Comparison of ENCODE assay signal across 8 cellular contexts in the genomic region with DNA sequence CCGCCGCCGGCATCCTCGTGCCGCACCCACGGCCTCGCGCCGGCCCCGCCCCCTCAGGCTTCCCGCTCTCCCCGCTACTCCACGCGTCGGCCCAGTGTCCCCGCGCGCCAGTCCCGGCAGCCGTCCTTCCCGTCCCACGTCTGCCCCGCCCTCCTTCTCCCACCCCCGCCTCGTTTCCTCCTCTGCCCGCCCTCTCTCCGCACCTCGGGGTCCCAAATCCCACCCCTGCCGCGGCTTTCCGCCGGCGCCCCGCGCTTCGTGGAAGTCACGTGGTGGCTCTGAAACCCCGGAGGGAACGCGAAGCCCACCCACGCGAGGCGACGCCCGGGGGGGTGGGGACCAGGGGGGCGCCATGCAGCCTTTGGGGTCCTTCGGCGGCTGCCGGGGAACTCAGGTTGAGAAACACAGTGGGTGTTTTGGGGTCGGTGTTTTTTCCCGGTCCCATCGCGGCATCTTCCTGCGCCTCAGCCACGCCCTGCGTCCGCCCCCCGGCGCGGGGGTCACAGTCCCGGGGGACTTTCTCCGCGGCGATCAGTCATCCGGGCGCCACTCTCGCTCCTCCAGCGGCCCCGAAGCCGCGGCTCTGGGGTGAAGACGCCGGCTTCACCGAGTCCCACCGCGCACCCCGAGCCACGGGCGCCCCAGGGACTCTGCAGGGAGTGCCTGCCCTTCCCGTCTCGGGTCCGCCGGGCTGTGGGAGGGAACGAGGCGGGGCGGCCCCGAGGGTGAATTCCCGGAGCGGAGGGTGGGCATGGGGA. TPM values are rescaled to one million over a fixed set of nuclear protein-coding genes. Genes with fewer than 3 reads are reported as not detected.
DNase-seq lines count a peak whose midpoint lies in the region; ATAC-seq and TF ChIP-seq lines count a peak whose summit lies in the region.

A gene with protein sequence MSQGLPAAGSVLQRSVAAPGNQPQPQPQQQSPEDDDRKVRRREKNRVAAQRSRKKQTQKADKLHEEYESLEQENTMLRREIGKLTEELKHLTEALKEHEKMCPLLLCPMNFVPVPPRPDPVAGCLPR (minus strand): TSS at position 2 of the 758 bp plus-strand sequence. CDS start 78 bp downstream, outside the sequence.

- peaks cover 0 to 2% (median 0%) of the 10 kb centered on the region in 3 donors for H3K36me3 Mint-ChIP-seq in CD8-positive, alpha-beta memory T cell

- WGBS in ovary, 3 donors = 1% methylated on average over 49 to 89 of the region's 89 CpGs
- 0 to 1% methylated on average over 60 to 89 of the region's 89 CpGs for WGBS in aorta, 2 donors

- peak within 1 kb of the TSS; percentile 46 to 93 (median 90) for H3K27ac Mint-ChIP-seq in CD8-positive, alpha-beta memory T cell

- CTCF ChIA-PET in CD8-positive, alpha-beta memory T cell (lab: Charles Lee) = interaction anchor here (1.0 kb wide), 1 partner anchor 10 kb away, joined by 3 read pairs; no protein-coding TSS in a partner anchor

- ATAC-seq in GM21528 (IDR thresholded peaks at IDR 0.05; ENCODE audit: low FRiP score, unreplicated experiment) (peak; percentile 33), aorta (ENCODE audit: low FRiP score) (peak; percentile 73)

- peaks cover 17% of the 10 kb centered on the region for H3K4me1 ChIP-seq in CD8-positive, alpha-beta memory T cell (ENCODE audit: insufficient read depth, low read length)
- H3K4me1 ChIP-seq in ovary (ENCODE audit: insufficient read depth) (peaks cover 4% of the 10 kb centered on the region), aorta (ENCODE audit: control insufficient read depth in 1 of 2, insufficient read depth in 2 of 2, low read length in 2 of 2) (no peaks in the 10 kb centered on the region)

- H3K36me3 ChIP-seq in CD8-positive, alpha-beta memory T cell (ENCODE audit: insufficient read depth, low read length) = no peaks in the 10 kb centered on the region
- H3K36me3 ChIP-seq in ovary (no peaks in the 10 kb centered on the region), aorta (ENCODE audit: control insufficient read depth in 1 of 2, insufficient read depth in 2 of 2, low read length in 1 of 2) (no peaks in the 10 kb centered on the region)

- intact Hi-C loops in ovary (cut with DNase I) (no loop called here), aorta (cut with DNase I) (loop anchor here in 1 of 2 donors (5.0 kb wide), 1 partner anchor 33 kb away; no protein-coding TSS in a partner anchor)

- H3K4me3 ChIP-seq in CD8-positive, alpha-beta memory T cell (ENCODE audit: low read length) = peak within 1 kb of the TSS; percentile 55
- H3K4me3 ChIP-seq in foreskin fibroblast (ENCODE audit: low read depth in 1 of 2, low read length in 2 of 2) (peak within 1 kb of the TSS; percentile 56 to 62), ovary (peak within 1 kb of the TSS; percentile 56), aorta (ENCODE audit: low read length in 2 of 2) (peak within 1 kb of the TSS; percentile 43 to 71)

- no peaks in the 10 kb centered on the region for H3K9me3 Mint-ChIP-seq in CD8-positive, alpha-beta memory T cell

- H3K27me3 ChIP-seq in CD8-positive, alpha-beta memory T cell (ENCODE audit: insufficient read depth, low read length, poor library complexity, severe bottlenecking) = peaks cover 4% of the 10 kb centered on the region
- no peaks in the 10 kb centered on the region for H3K27me3 ChIP-seq in ovary
- no peaks in the 10 kb centered on the region for H3K27me3 ChIP-seq in aorta (ENCODE audit: control insufficient read depth in 1 of 2, insufficient read depth in 2 of 2, low read length in 1 of 2)

- TF ChIP-seq EP300 in ovary (IDR thresholded peaks at IDR 0.05) = no peak

- POLR2A ChIA-PET in CD8-positive, alpha-beta memory T cell (lab: Charles Lee) = no interaction called here

- DNase-seq in CD8-positive, alpha-beta memory T cell = peak; percentile 46 to 66 (median 48)
- DNase-seq in NCI-H1694 (lab: John Stamatoyannopoulos, UW) = peak; percentile 51
- DNase-seq in activated T-cell treated with anti-CD3 and anti-CD28 coated beads, Interleukin-2, amount 50 U/mL, for 48 hours = peak; percentile 84 to 87
- peak in 1 of 2 donors; percentile 68 for DNase-seq in foreskin fibroblast
- DNase-seq in ovary = peak; percentile 22 to 56 (median 45)
- DNase-seq in aorta = peak; percentile 74 to 91
- no peak for DNase-seq in HuH-7.5 (ENCODE audit: low spot score)

- peaks cover 50 to 78% (median 59%) of the 10 kb centered on the region in 3 donors for H3K4me1 Mint-ChIP-seq in CD8-positive, alpha-beta memory T cell

- peak within 1 kb of the TSS; percentile 85 to 93 (median 88) for H3K4me3 Mint-ChIP-seq in CD8-positive, alpha-beta memory T cell

- peaks cover 0 to 1% of the 10 kb centered on the region in 2 donors for H3K27me3 Mint-ChIP-seq in CD8-positive, alpha-beta memory T cell

- no peak for TF ChIP-seq POLR2A in ovary (IDR thresholded peaks at IDR 0.05)

- no peak within 1 kb of the TSS for H3K27ac ChIP-seq in CD8-positive, alpha-beta memory T cell (ENCODE audit: low read depth, low read length)
- H3K27ac ChIP-seq in ovary (peak within 1 kb of the TSS; percentile 12 to 15), aorta (ENCODE audit: low read depth in 1 of 2, low read length in 2 of 2) (peak within 1 kb of the TSS in 1 of 2 donors; percentile 23)

- TF ChIP-seq CTCF in foreskin fibroblast (IDR thresholded peaks at IDR 0.05; ENCODE audit: low read depth, low read length) = no peak
- no peak for TF ChIP-seq CTCF in ovary (IDR thresholded peaks at IDR 0.05)

- no peaks in the 10 kb centered on the region for H3K9me3 ChIP-seq in CD8-positive, alpha-beta memory T cell (ENCODE audit: low read length)
- H3K9me3 ChIP-seq in ovary (no peaks in the 10 kb centered on the region), aorta (ENCODE audit: control insufficient read depth, low read length) (no peaks in the 10 kb centered on the region)

RNA-seq across cellular contexts. Expression of the gene that starts here (rescaled TPM):
- 100 to 1,000 TPM; 147 to 159 TPM for total RNA-seq in CD8-positive, alpha-beta memory T cell
- polyA plus RNA-seq in CD8-positive, alpha-beta memory T cell = 0.84 TPM
- total RNA-seq in ovary (1 to 10 TPM in 6 of 7 donors, under 1 TPM in 1; 0.71 to 4.2 (median 2.1) TPM), aorta (10 to 100 TPM in 1 of 2 donors, 1 to 10 TPM in 1; 5.5 to 13.9 TPM)
- polyA plus RNA-seq in ovary (1 to 10 TPM in 1 of 2 donors, under 1 TPM in 1; 0.90 to 1.1 TPM), aorta (1 to 10 TPM; 5.9 to 8.8 TPM)

Comparison
In these comparisons a context has a peak if more than half of its experiments do, and no peak if none do; other contexts are left out.
1. RNA of the gene that starts here (total RNA-seq): 147 to 159 TPM in CD8-positive, alpha-beta memory T cell; 5.5 to 13.9 TPM in aorta and 0.71 to 4.2 TPM in ovary; every median in the first group is over 4 times any median in the second.
2. Peak in every context shown above with its lines, with median percentiles within 50 percentile points of each other: H3K4me3 ChIP-seq.